ENCODE assay signal across 20 cellular contexts in genomic region chr13:51271008-51271407, GRCh38. TPM values are rescaled to one million over a fixed set of nuclear protein-coding genes. Genes with fewer than 3 reads are reported as not detected.
"Had no signal": no experiment of that assay in that cellular context is flagged by ENCODE, and none has a peak within 500 bp of the region (broad histone marks: within the 10 kb centered on the region; RNA-seq: fewer than 3 reads in every experiment).

No MANE protein-coding gene starts in this region.

- DNase-seq: activated CD4-positive, alpha-beta T cell treated with anti-CD3 and anti-CD28 coated beads for 1 hour; activated naive CD4-positive, alpha-beta T cell treated with Interleukin-2 at 50 U/mL for 16 hours; activated naive CD8-positive, alpha-beta T cell treated with anti-CD3 and anti-CD28 coated beads for 36 hours; activated T-cell treated with anti-CD3 and anti-CD28 coated beads, Interleukin-2, amount 50 U/mL, for 4 hours; dermis blood vessel endothelial cell; effector memory CD4-positive, alpha-beta T cell; glutamatergic neuron; left ventricle myocardium superior; mammary epithelial cell; pancreas; right cardiac atrium; stimulated activated CD4-positive, alpha-beta T cell treated with anti-CD3 and anti-CD28 coated beads, Interleukin-12 subunit alpha, Interleukin-12 subunit beta, amount 100 ng/mL, for 4 hours; stimulated activated naive CD8-positive, alpha-beta T cell treated with anti-CD3 and anti-CD28 coated beads, Interleukin-15, amount 100 ng/mL, for 72 hours; T-helper 1 cell; testis; trophoblast cell; uterus; WERI-Rb-1 had no signal

- H3K9me3 ChIP-seq: pancreas, testis, uterus had no signal

- H3K4me3 Mint-ChIP-seq: activated naive CD8-positive, alpha-beta T cell treated with anti-CD3 and anti-CD28 coated beads for 36 hours; activated T-cell treated with anti-CD3 and anti-CD28 coated beads, Interleukin-2, amount 50 U/mL, for 4 hours; natural killer cell treated with Interleukin-12 subunit alpha and Interleukin-12 subunit beta and Interleukin-15 and Interleukin-18, amount 100 ng/mL, for 72 hours; stimulated activated naive CD8-positive, alpha-beta T cell treated with anti-CD3 and anti-CD28 coated beads, Interleukin-15, amount 100 ng/mL, for 72 hours had no signal

- H3K4me1 Mint-ChIP-seq: activated naive CD8-positive, alpha-beta T cell treated with anti-CD3 and anti-CD28 coated beads for 36 hours; stimulated activated naive CD8-positive, alpha-beta T cell treated with anti-CD3 and anti-CD28 coated beads, Interleukin-15, amount 100 ng/mL, for 72 hours had no signal

- H3K27me3 ChIP-seq: pancreas, testis, uterus had no signal

- H3K27ac Mint-ChIP-seq: activated naive CD8-positive, alpha-beta T cell treated with anti-CD3 and anti-CD28 coated beads for 36 hours; natural killer cell treated with Interleukin-12 subunit alpha and Interleukin-12 subunit beta and Interleukin-15 and Interleukin-18, amount 100 ng/mL, for 72 hours; stimulated activated naive CD8-positive, alpha-beta T cell treated with anti-CD3 and anti-CD28 coated beads, Interleukin-15, amount 100 ng/mL, for 72 hours had no signal

- H3K27ac ChIP-seq: pancreas, testis, uterus, WERI-Rb-1 had no signal

- H3K9me3 Mint-ChIP-seq: activated naive CD8-positive, alpha-beta T cell treated with anti-CD3 and anti-CD28 coated beads for 36 hours; activated T-cell treated with anti-CD3 and anti-CD28 coated beads, Interleukin-2, amount 50 U/mL, for 4 hours; natural killer cell treated with Interleukin-12 subunit alpha and Interleukin-12 subunit beta and Interleukin-15 and Interleukin-18, amount 100 ng/mL, for 72 hours; stimulated activated naive CD8-positive, alpha-beta T cell treated with anti-CD3 and anti-CD28 coated beads, Interleukin-15, amount 100 ng/mL, for 72 hours had no signal

- H3K36me3 ChIP-seq: pancreas, uterus, WERI-Rb-1 had no signal

- H3K4me1 ChIP-seq: pancreas, testis, uterus had no signal

- H3K27me3 Mint-ChIP-seq: activated naive CD8-positive, alpha-beta T cell treated with anti-CD3 and anti-CD28 coated beads for 36 hours; natural killer cell treated with Interleukin-12 subunit alpha and Interleukin-12 subunit beta and Interleukin-15 and Interleukin-18, amount 100 ng/mL, for 72 hours; stimulated activated naive CD8-positive, alpha-beta T cell treated with anti-CD3 and anti-CD28 coated beads, Interleukin-15, amount 100 ng/mL, for 72 hours had no signal

- H3K4me3 ChIP-seq: pancreas, testis, uterus had no signal

- H3K36me3 Mint-ChIP-seq: activated naive CD8-positive, alpha-beta T cell treated with anti-CD3 and anti-CD28 coated beads for 36 hours; natural killer cell treated with Interleukin-12 subunit alpha and Interleukin-12 subunit beta and Interleukin-15 and Interleukin-18, amount 100 ng/mL, for 72 hours had no signal

RNA-seq across cellular contexts. Expression of gene FAM124A, which starts 48.8 kb away (rescaled TPM):
- total RNA-seq: bronchial epithelial cell; natural killer cell treated with Interleukin-12 subunit alpha and Interleukin-12 subunit beta and Interleukin-15 and Interleukin-18, amount 100 ng/mL, for 72 hours had no signal
